Comparison of ENCODE assay signal across 8 cellular contexts in the genomic region with DNA sequence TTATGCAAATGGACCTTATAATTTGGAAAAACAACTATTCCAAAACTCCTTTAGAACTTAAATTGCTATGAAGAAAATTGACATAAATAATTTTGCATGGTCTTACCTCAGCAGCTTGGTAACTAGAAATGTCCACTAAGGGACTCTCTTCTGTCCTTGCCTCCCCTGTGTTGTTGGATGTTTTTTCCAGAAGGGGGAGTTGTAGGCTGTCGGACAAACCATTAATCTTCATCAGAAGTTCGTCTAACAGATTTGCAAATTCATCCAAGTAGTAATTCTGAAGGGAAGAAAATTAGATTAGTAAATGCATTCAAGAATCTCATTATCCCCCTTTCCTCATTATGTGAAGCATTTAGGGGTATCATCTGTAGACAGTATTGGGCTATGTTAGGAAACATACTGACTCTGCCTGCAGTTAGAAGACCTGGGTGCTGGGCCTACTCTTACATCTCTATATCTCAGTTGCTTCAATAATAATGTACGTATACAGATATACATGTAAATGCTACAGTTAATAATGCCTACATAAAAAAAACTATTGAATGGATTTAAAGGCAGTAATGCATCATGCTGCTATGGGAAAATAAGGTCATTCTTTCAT.
DNase-seq lines count a peak whose midpoint lies in the region; ATAC-seq and TF ChIP-seq lines count a peak whose summit lies in the region.

No MANE protein-coding gene starts in this region.

- no peaks in the 10 kb centered on the region for H3K36me3 ChIP-seq in KMS-11 (ENCODE audit: insufficient read depth)

- no peak overlapping the region for H3K4me2 ChIP-seq in KMS-11

- DNase-seq in AG09319 (ENCODE audit: extremely low read depth, low read depth) (no peak), iris pigment epithelial cell (ENCODE audit: low read depth) (peak; percentile 68)

- H3K9ac ChIP-seq in KMS-11, result no peak overlapping the region

- H3K4me3 ChIP-seq in KMS-11 (IDR thresholded peaks at IDR 0.05; ENCODE audit: insufficient read depth, low read depth, low read length) (no peak overlapping the region), WI38 (ENCODE audit: low read depth, low read length) (no peak overlapping the region)

- ATAC-seq in HG02884 (IDR thresholded peaks at IDR 0.05; ENCODE audit: unreplicated experiment) (no peak), GM19351 (IDR thresholded peaks at IDR 0.05; ENCODE audit: unreplicated experiment) (no peak), HG02870 (IDR thresholded peaks at IDR 0.05; ENCODE audit: unreplicated experiment) (no peak), HG03439 (IDR thresholded peaks at IDR 0.05; ENCODE audit: unreplicated experiment) (no peak)

- no peak overlapping the region for H3K27ac ChIP-seq in KMS-11

- H3K79me2 ChIP-seq in KMS-11 (ENCODE audit: insufficient read depth, low read depth), result no peaks in the 10 kb centered on the region

- H3K4me1 ChIP-seq in KMS-11 (ENCODE audit: low read depth, poor library complexity, severe bottlenecking), result no peaks in the 10 kb centered on the region

- no peaks in the 10 kb centered on the region for H3K27me3 ChIP-seq in KMS-11 (ENCODE audit: insufficient read depth, low read depth)

- no peak overlapping the region for H2AFZ ChIP-seq in KMS-11 (ENCODE audit: low read depth)

- H4K20me1 ChIP-seq in KMS-11 (ENCODE audit: insufficient read depth), result no peaks in the 10 kb centered on the region

- TF ChIP-seq CTCF in AG09319 (IDR thresholded peaks at IDR 0.05; ENCODE audit: low read depth, low read length) (peak; percentile 7; the same call in 1 of the 2 replicates), KMS-11 (conservative IDR thresholded peaks at IDR 0.05; ENCODE audit: low read depth, low read length) (0 out of 2 replicates have a peak, but pooled peaks have one; percentile 16), WI38 (IDR thresholded peaks at IDR 0.05; ENCODE audit: low read depth, low read length) (0 out of 2 replicates have a peak, but pooled peaks have one; percentile 13)
